In genomic region chr18:52343138-52343537, GRCh38 we compare ENCODE assay signal across 13 cellular contexts. TPM values are rescaled to one million over a fixed set of nuclear protein-coding genes. Genes with fewer than 3 reads are reported as not detected.
DNase-seq lines count a peak whose midpoint lies in the region; TF ChIP-seq lines count a peak whose summit lies in the region.
"Had no signal": no experiment of that assay in that cellular context is flagged by ENCODE, and none has a peak within 500 bp of the region (broad histone marks: within the 10 kb centered on the region; RNA-seq: fewer than 3 reads in every experiment).

No MANE protein-coding gene starts in this region.

- no peak overlapping the region for H3K9ac ChIP-seq in fibroblast of lung (ENCODE audit: insufficient read depth, low read length)

- peaks cover 11% of the 10 kb centered on the region for H3K27me3 ChIP-seq in fibroblast of lung (ENCODE audit: control insufficient read depth, insufficient read depth, low read length)

- no peaks in the 10 kb centered on the region for H3K9me3 ChIP-seq in fibroblast of lung (ENCODE audit: control insufficient read depth, insufficient read depth, low read depth, low read length)
- H3K9me3 ChIP-seq: psoas muscle had no signal

- no peaks in the 10 kb centered on the region for H3K36me3 ChIP-seq in fibroblast of lung (ENCODE audit: control insufficient read depth, insufficient read depth, low read length)

- no peak overlapping the region for H3K27ac ChIP-seq in fibroblast of lung (ENCODE audit: insufficient read depth, low read length)
- H3K27ac ChIP-seq: psoas muscle had no signal

- TF ChIP-seq CTCF in fibroblast of lung (conservative IDR thresholded peaks at IDR 0.05 in 1 of 2, IDR thresholded peaks at IDR 0.05 in 1 of 2; ENCODE audit: low read depth in 1 of 2, low read length in 2 of 2), result peak in 1 of 2 donors; percentile 31

- H4K20me1 ChIP-seq in fibroblast of lung (ENCODE audit: control insufficient read depth, extremely low read depth, insufficient read depth, low read length), result no peaks in the 10 kb centered on the region

- H3K79me2 ChIP-seq in fibroblast of lung (ENCODE audit: control insufficient read depth, insufficient read depth, low read length), result no peaks in the 10 kb centered on the region

- no peak overlapping the region for H3K4me2 ChIP-seq in fibroblast of lung (ENCODE audit: extremely low read depth, insufficient read depth, low read length)

- H3K4me1 ChIP-seq in fibroblast of lung (ENCODE audit: control insufficient read depth, extremely low read depth, insufficient read depth, low read length), result no peaks in the 10 kb centered on the region
- H3K4me1 ChIP-seq: psoas muscle had no signal

- H2AFZ ChIP-seq in fibroblast of lung (ENCODE audit: low read length), result no peak overlapping the region

- peak; percentile 13 for DNase-seq in NCI-H510A treated with DMSO at 0.1 percent for 48 hours (lab: John Stamatoyannopoulos, UW)
- no peak for DNase-seq in NCI-H510A (lab: John Stamatoyannopoulos, UW)
- peak; percentile 58 for DNase-seq in NCI-H2227 treated with DMSO at 0.1 percent for 48 hours (lab: John Stamatoyannopoulos, UW)
- peak; percentile 2 to 28 for DNase-seq in fibroblast of lung (ENCODE audit: low read depth in 2 of 2)
- DNase-seq in superior temporal gyrus (ENCODE audit: extremely low spot score), result peak; percentile 92
- DNase-seq in NCI-H345 treated with DMSO at 0.1 percent for 48 hours (lab: John Stamatoyannopoulos, UW; ENCODE audit: unreplicated experiment), result no peak
- DNase-seq in stimulated activated CD4-positive, alpha-beta T cell treated with anti-CD3 and anti-CD28 coated beads, Interleukin-4, amount 100 ng/mL, for 24 hours, result no peak
- DNase-seq in stimulated activated CD4-positive, alpha-beta T cell treated with anti-CD3 and anti-CD28 coated beads, Interleukin-2, amount 100 ng/mL, for 48 hours, result no peak
- DNase-seq: activated CD8-positive, alpha-beta T cell treated with anti-CD3 and anti-CD28 coated beads, Interleukin-2, amount 10 ng/mL, durations not matched to agents 7 days and 5 days; left colon; MV-4-11; psoas muscle had no signal

- no peak overlapping the region for H3K4me3 ChIP-seq in fibroblast of lung (replicated peaks in 1 of 4; ENCODE audit: control extremely low read depth in 1 of 4, insufficient read depth in 1 of 4, low read depth in 3 of 4, low read length in 4 of 4)
- H3K4me3 ChIP-seq: psoas muscle had no signal

RNA-seq across cellular contexts. Expression of gene DCC, which starts 3.1 kb away (rescaled TPM):
- total RNA-seq in fibroblast of lung, result not detected in 2 replicates
- 0.14 and 0.69 TPM in 2 replicates for polyA plus RNA-seq in fibroblast of lung
- 0.23 and 0.71 TPM in 2 replicates for polyA plus RNA-seq in fibroblast of lung (2012)
- polyA minus RNA-seq in fibroblast of lung (ENCODE audit: low replicate concordance), result 0.44 TPM in 1 of 2 replicates, not detected in the other
- total RNA-seq: activated CD8-positive, alpha-beta T cell treated with anti-CD3 and anti-CD28 coated beads, Interleukin-2, amount 10 ng/mL, durations not matched to agents 7 days and 5 days; esophagus mucosa had no signal

Comparison
In these comparisons a context has a peak if more than half of its experiments do, and no peak if none do; other contexts are left out.
1. DNase-seq: peak in NCI-H510A treated with DMSO at 0.1 percent for 48 hours (single experiment), NCI-H2227 treated with DMSO at 0.1 percent for 48 hours (single experiment), fibroblast of lung (2 of 2) and superior temporal gyrus (single experiment); none in NCI-H510A (single experiment), NCI-H345 treated with DMSO at 0.1 percent for 48 hours (single experiment), stimulated activated CD4-positive, alpha-beta T cell treated with anti-CD3 and anti-CD28 coated beads, Interleukin-4, amount 100 ng/mL, for 24 hours (single experiment) and stimulated activated CD4-positive, alpha-beta T cell treated with anti-CD3 and anti-CD28 coated beads, Interleukin-2, amount 100 ng/mL, for 48 hours (0 of 2).